8 cellular contexts compared by ENCODE assay signal in genomic region chr11:22337571-22338464, GRCh38. TPM values are rescaled to one million over a fixed set of nuclear protein-coding genes. Genes with fewer than 3 reads are reported as not detected.
A peak's percentile ranks its signal among the peaks of the same experiment; 100 is the strongest.
DNase-seq lines count a peak whose midpoint lies in the region; ATAC-seq and TF ChIP-seq lines count a peak whose summit lies in the region.

TSS of gene SLC17A6 (plus strand) at chr11:22338381. CDS start at chr11:22338534, 153 bp downstream.

- H3K4me2 ChIP-seq in GM23338: peak within 1 kb of the TSS; percentile 86

- H3K79me2 ChIP-seq in GM23338 (replicated peaks; ENCODE audit: insufficient read depth): no peaks in the 10 kb centered on the region

- H3K27ac Mint-ChIP-seq in GM23338 (no peak within 1 kb of the TSS), endothelial cell (ENCODE audit: unreplicated experiment) (no peak within 1 kb of the TSS)

- H3K27ac ChIP-seq in GM23338 (ENCODE audit: low read depth): peak within 1 kb of the TSS; percentile 63

- no peaks in the 10 kb centered on the region for H3K36me3 ChIP-seq in GM23338 (ENCODE audit: insufficient read depth)

- H3K36me3 Mint-ChIP-seq in GM23338 (ENCODE audit: low read depth) (no peaks in the 10 kb centered on the region), endothelial cell (ENCODE audit: low read depth, unreplicated experiment) (no peaks in the 10 kb centered on the region)

- peak within 1 kb of the TSS; percentile 6; the same call in 1 of the 2 replicates for H2AFZ ChIP-seq in GM23338

- H3K27me3 ChIP-seq in GM23338 (ENCODE audit: insufficient read depth): peaks cover 56% of the 10 kb centered on the region

- H3K9me3 Mint-ChIP-seq in GM23338 (no peaks in the 10 kb centered on the region), endothelial cell (ENCODE audit: unreplicated experiment) (no peaks in the 10 kb centered on the region)

- TF ChIP-seq CTCF in AG10803 (conservative IDR thresholded peaks at IDR 0.05; ENCODE audit: low read length) (no peak), GM23338 (conservative IDR thresholded peaks at IDR 0.05; ENCODE audit: low read depth in 2 of 2) (no peak), endothelial cell (IDR thresholded peaks at IDR 0.05; ENCODE audit: unreplicated experiment) (no peak)

- H3K4me1 Mint-ChIP-seq in GM23338 (peaks cover 68% of the 10 kb centered on the region), endothelial cell (ENCODE audit: unreplicated experiment) (peaks cover 20% of the 10 kb centered on the region)

- ATAC-seq in GM23338 (peak; percentile 47), GM18861 (IDR thresholded peaks at IDR 0.05; ENCODE audit: unreplicated experiment) (no peak), HG02759 (IDR thresholded peaks at IDR 0.05; ENCODE audit: unreplicated experiment) (no peak)
- ATAC-seq in activated CD4-positive, CD25-positive, alpha-beta regulatory T cell treated with anti-CD3 and anti-CD28 coated beads, Interleukin-2, amount 50 U/mL, for 24 hours: no peak

- H3K9me2 ChIP-seq in GM23338 (ENCODE audit: insufficient read depth): no peaks in the 10 kb centered on the region

- H3K4me1 ChIP-seq in GM23338 (ENCODE audit: insufficient read depth): peaks cover 65% of the 10 kb centered on the region

- H3K4me3 Mint-ChIP-seq in GM23338: peak within 1 kb of the TSS; percentile 76
- no peak within 1 kb of the TSS for H3K4me3 Mint-ChIP-seq in endothelial cell (ENCODE audit: unreplicated experiment)

- H3K27me3 Mint-ChIP-seq in GM23338 (ENCODE audit: insufficient read depth, low read depth, poor library complexity): peaks cover 31% of the 10 kb centered on the region
- H3K27me3 Mint-ChIP-seq in endothelial cell (ENCODE audit: unreplicated experiment): peaks cover 21% of the 10 kb centered on the region

- H3F3A ChIP-seq in GM23338 (replicated peaks; ENCODE audit: low read depth): peaks cover 19% of the 10 kb centered on the region; the same call in 1 of the 2 replicates

- DNase-seq in AG10803 (ENCODE audit: low read depth) (peak; percentile 3), GM23338 (ENCODE audit: low spot score) (peak; percentile 92), NCI-H446 (lab: John Stamatoyannopoulos, UW) (peak; percentile 69 to 84), endothelial cell (ENCODE audit: low spot score) (peak; percentile 67)
- no peak for DNase-seq in activated CD8-positive, alpha-beta memory T cell treated with anti-CD3 and anti-CD28 coated beads, Interleukin-2, amount 50 U/mL, for 4 hours

- H3K4me3 ChIP-seq in AG10803 (ENCODE audit: low read length): no peak within 1 kb of the TSS
- H3K4me3 ChIP-seq in GM23338: peak within 1 kb of the TSS; percentile 65

- no peaks in the 10 kb centered on the region for H4K20me1 ChIP-seq in GM23338 (replicated peaks; ENCODE audit: insufficient read depth)

TF ChIP-seq in GM23338, 12 proteins besides CTCF, POLR2A, EP300 and RAD21:
- TF ChIP-seq ZNF462 (CRISPR knock-in tag; IDR thresholded peaks at IDR 0.05) (no peak), JUNB (IDR thresholded peaks at IDR 0.05; ENCODE audit: unreplicated experiment) (no peak), REST (IDR thresholded peaks at IDR 0.05; ENCODE audit: unreplicated experiment) (peak; percentile 90), STAT1 (IDR thresholded peaks at IDR 0.05; ENCODE audit: unreplicated experiment) (no peak)

RNA-seq across cellular contexts. Expression of gene SLC17A6, which starts in this region (rescaled TPM):
- 0.16 and 0.31 TPM in 2 replicates for total RNA-seq in GM23338 (2014; rRNA removed; shearing (Covaris generic))
- 0.31 and 0.38 TPM in 2 replicates for polyA plus RNA-seq in GM23338 (2016; fragmentation: Nextera tagmentation; extraction: Ambion mirVana)
- total RNA-seq in endothelial cell (ENCODE audit: unreplicated experiment): not detected

Comparison
In these comparisons a context has a peak if more than half of its experiments do, and no peak if none do; other contexts are left out.
1. Peak in DNase-seq, ATAC-seq, H3K4me3 ChIP-seq, H3K27ac ChIP-seq and H3K4me2 ChIP-seq in GM23338; RNA of the gene not detected or under 1 TPM.
2. Peak in DNase-seq in endothelial cell; RNA of the gene not detected or under 1 TPM.